In the genomic region with DNA sequence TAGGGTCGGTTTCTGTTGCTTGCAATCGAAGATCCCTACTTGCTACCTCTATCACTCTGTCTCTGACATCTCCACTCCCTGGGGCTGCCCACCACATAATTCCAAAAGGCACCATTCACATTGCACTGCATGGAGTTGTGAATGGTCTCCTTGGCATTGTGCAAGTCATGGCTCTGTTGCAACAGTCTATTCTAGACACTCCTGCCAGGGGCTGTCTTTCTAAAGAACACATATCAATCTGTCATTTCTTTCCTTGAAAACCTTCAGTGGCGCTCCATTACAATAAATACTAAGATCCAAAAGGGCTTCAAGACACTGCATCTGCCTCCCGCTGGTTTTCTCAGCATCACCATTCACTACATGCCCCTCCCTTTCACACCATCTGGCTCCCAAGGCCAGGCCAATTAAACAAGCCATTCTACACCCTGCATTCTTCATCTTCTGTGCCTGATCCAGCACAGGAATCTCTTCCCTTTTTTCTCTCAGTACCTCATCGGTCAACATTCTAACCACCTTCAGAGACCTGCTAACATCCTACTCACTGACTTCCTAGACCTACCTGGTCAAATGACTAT, we compare ENCODE assay signal across 21 cellular contexts. TPM values are rescaled to one million over a fixed set of nuclear protein-coding genes. Genes with fewer than 3 reads are reported as not detected.
DNase-seq lines count a peak whose midpoint lies in the region; ATAC-seq, FAIRE-seq and TF ChIP-seq lines count a peak whose summit lies in the region.
"Had no signal": no experiment of that assay in that cellular context is flagged by ENCODE, and none has a peak within 500 bp of the region (broad histone marks: within the 10 kb centered on the region; RNA-seq: fewer than 3 reads in every experiment).

No MANE protein-coding gene starts in this region.

- POLR2A ChIA-PET in HepG2 (lab: Yijun Ruan, JAX) = no interaction called here

- intact Hi-C loops in HepG2 (cut with micrococcal nuclease; ENCODE audit: unreplicated experiment) = no loop called here

- H3K4me3 ChIP-seq in HepG2 (replicated peaks in 1 of 3; ENCODE audit: insufficient read depth in 1 of 3, low read depth in 2 of 3, low read length in 3 of 3) = no peak overlapping the region
- H3K4me3 ChIP-seq: dorsolateral prefrontal cortex, ovary, PC-9, SK-N-MC had no signal

- H3K27me3 Mint-ChIP-seq in progenitor cell of endocrine pancreas = peaks cover 17% of the 10 kb centered on the region

- no peak for TF ChIP-seq RAD21 in HepG2 (CRISPR knock-in tag; IDR thresholded peaks at IDR 0.05)

- peaks cover 0 to 10% of the 10 kb centered on the region in 2 experiments; a peak in 2 of 5 replicates for H3K27me3 ChIP-seq in HepG2 (ENCODE audit: control insufficient read depth in 1 of 2, insufficient read depth in 2 of 2, low read length in 2 of 2)
- H3K27me3 ChIP-seq: ovary had no signal

- no peak overlapping the region for H2AFZ ChIP-seq in HepG2 (ENCODE audit: low read length)
- H2AFZ ChIP-seq: PC-9 had no signal

- no peak for TF ChIP-seq POLR2A in HepG2 (IDR thresholded peaks at IDR 0.05; ENCODE audit: insufficient read depth in 1 of 2, low read depth in 2 of 2, low read length in 2 of 2)

- H3K4me1 ChIP-seq in HepG2 (ENCODE audit: insufficient read depth, low read length) = no peaks in the 10 kb centered on the region

- no peak overlapping the region for H3K27ac Mint-ChIP-seq in progenitor cell of endocrine pancreas
- H3K27ac Mint-ChIP-seq: T-helper 2 cell treated with Interferon-gamma antibody and Interleukin-4, amounts not matched to agents 5 μg/mL and 100 μg/mL, for 36 hours had no signal

- DNase-seq in ELF-1 (ENCODE audit: low read depth, low spot score) (peak; percentile 65), NCI-H2171 (lab: John Stamatoyannopoulos, UW) (peak; percentile 84), SIG-M5 (lab: John Stamatoyannopoulos, UW) (peak; percentile 29), HepG2 (ENCODE audit: low spot score) (no peak), hepatic stellate cell (ENCODE audit: low spot score) (no peak), SHP77 treated with DMSO at 0.1 percent for 48 hours (lab: John Stamatoyannopoulos, UW) (no peak), progenitor cell of endocrine pancreas (ENCODE audit: low spot score, unreplicated experiment) (no peak)
- DNase-seq: CD8-positive, alpha-beta memory T cell; dorsolateral prefrontal cortex; left ventricle myocardium superior; MM.1S; ovary; stimulated activated CD4-positive, alpha-beta T cell treated with anti-CD3 and anti-CD28 coated beads, Interleukin-4, amount 100 ng/mL, for 1 hour had no signal

- H3K27ac ChIP-seq in HepG2 (ENCODE audit: extremely low read length, insufficient read depth, low read length) = no peak overlapping the region
- H3K27ac ChIP-seq: dorsolateral prefrontal cortex, ovary, PC-9, SK-N-MC had no signal

- no peaks in the 10 kb centered on the region for H4K20me1 ChIP-seq in HepG2 (ENCODE audit: insufficient read depth, low read length)

- TF ChIP-seq EP300 in HepG2 (IDR thresholded peaks at IDR 0.05; ENCODE audit: low read depth in 2 of 2, low read length in 2 of 2) (no peak), HepG2 (CRISPR knock-in tag; IDR thresholded peaks at IDR 0.05; ENCODE audit: borderline replicate concordance) (no peak)

- no peaks in the 10 kb centered on the region for H3K9me3 ChIP-seq in HepG2 (ENCODE audit: low read length)
- H3K9me3 ChIP-seq: ovary had no signal

- H3K4me3 Mint-ChIP-seq in progenitor cell of endocrine pancreas (ENCODE audit: low read depth) = no peak overlapping the region
- H3K4me3 Mint-ChIP-seq: CD8-positive, alpha-beta memory T cell; T-helper 2 cell treated with Interferon-gamma antibody and Interleukin-4, amounts not matched to agents 5 μg/mL and 100 μg/mL, for 36 hours had no signal

- H3K4me2 ChIP-seq in HepG2 (ENCODE audit: low read depth, low read length) = no peak overlapping the region
- H3K4me2 ChIP-seq: PC-9 had no signal

- BruUV-seq in HepG2 (replicated peaks; lab: Mats Ljungman, UMichigan) = no TSS peak

- no peak for FAIRE-seq in HepG2 (lab: Jason Lieb, UNC)
- FAIRE-seq: bronchial epithelial cell, GM18507, H54 had no signal

- no peak overlapping the region for H3K9ac ChIP-seq in HepG2 (ENCODE audit: insufficient read depth, low read depth, low read length)

- TF ChIP-seq CTCF in HepG2 (CRISPR knock-in tag; IDR thresholded peaks at IDR 0.05) (no peak), progenitor cell of endocrine pancreas (IDR thresholded peaks at IDR 0.05; ENCODE audit: unreplicated experiment) (no peak)

- CTCF ChIA-PET in HepG2 (lab: Yijun Ruan, JAX; ENCODE audit: low intra/inter-chr PET ratio, low total read pairs) = no interaction called here

- no peaks in the 10 kb centered on the region for H3K79me2 ChIP-seq in HepG2 (ENCODE audit: insufficient read depth, low read length)

- no peaks in the 10 kb centered on the region for H3K4me1 Mint-ChIP-seq in progenitor cell of endocrine pancreas (ENCODE audit: low read depth)

- no peaks in the 10 kb centered on the region for H3K36me3 Mint-ChIP-seq in progenitor cell of endocrine pancreas (ENCODE audit: insufficient read depth)

- WGBS in HepG2 (ENCODE audit: low lambda C conversion rate) = 34% methylated on average over 5 of the region's 5 CpGs

- in situ Hi-C loops in HepG2 (cut with HindIII; ENCODE audit: extremely low pct_ligation_motif_present, low pct_unique_long_range_greater_than_20kb) = no loop called here

- no peaks in the 10 kb centered on the region for H3K36me3 ChIP-seq in HepG2 (replicated peaks in 1 of 2; ENCODE audit: control insufficient read depth in 1 of 2, insufficient read depth in 2 of 2, low read length in 2 of 2)
- H3K36me3 ChIP-seq: ovary had no signal

- peaks cover 8% of the 10 kb centered on the region for H3K9me3 Mint-ChIP-seq in progenitor cell of endocrine pancreas (ENCODE audit: low read depth)
- H3K9me3 Mint-ChIP-seq: CD8-positive, alpha-beta memory T cell; T-helper 2 cell treated with Interferon-gamma antibody and Interleukin-4, amounts not matched to agents 5 μg/mL and 100 μg/mL, for 36 hours had no signal

- ATAC-seq in HepG2 (no peak), HG03097 (IDR thresholded peaks at IDR 0.05; ENCODE audit: low FRiP score, unreplicated experiment) (no peak)
- ATAC-seq: activated CD4-positive, CD25-positive, alpha-beta regulatory T cell treated with anti-CD3 and anti-CD28 coated beads, Interleukin-2, amount 50 U/mL, for 24 hours; left ventricle myocardium superior had no signal

TF ChIP-seq in HepG2, 621 proteins besides CTCF, POLR2A, EP300 and RAD21 (continues in another document):
- TF ChIP-seq CEBPB (IDR thresholded peaks at IDR 0.05; ENCODE audit: borderline replicate concordance, low read depth, low read length) (peak; percentile 49; the same call in 1 of the 2 replicates), AFF4 (CRISPR knock-in tag; IDR thresholded peaks at IDR 0.05) (no peak)

RNA-seq across cellular contexts. Expression of gene TM9SF2, which starts 32.2 kb away (rescaled TPM):
- 74.2 and 123 TPM in 2 replicates for total RNA-seq in HepG2 (2016; rRNA removed; fragmentation: Illumina TruSeq; extraction: Trizol)
- total RNA-seq in HepG2 (2016; cell fraction: cytosol; rRNA removed; fragmentation: Illumina TruSeq; extraction: Trizol; ENCODE audit: low read depth) = 7.8 and 10.3 TPM in 2 replicates
- 66.7 and 127 TPM in 2 replicates for total RNA-seq in HepG2 (2016; cell fraction: insoluble cytoplasmic fraction; rRNA removed; fragmentation: Illumina TruSeq; extraction: Trizol)
- total RNA-seq in HepG2 (2016; cell fraction: membrane; rRNA removed; fragmentation: Illumina TruSeq; extraction: Trizol) = 20.6 and 26.5 TPM in 2 replicates
- 119 and 147 TPM in 2 replicates for total RNA-seq in HepG2 (2016; cell fraction: nucleus; rRNA removed; fragmentation: Illumina TruSeq; extraction: Trizol)
- 80.5 and 94.1 TPM in 2 replicates for polyA plus RNA-seq in HepG2 (2011; rRNA removed)
- 48.2 and 89.3 TPM in 2 replicates for polyA plus RNA-seq in HepG2 (2011; cell fraction: cytosol; rRNA removed)
- 21.5 and 29.4 TPM in 2 replicates for polyA plus RNA-seq in HepG2 (2011; cell fraction: nucleus; rRNA removed)
- 98.2 and 106 TPM in 2 replicates for polyA plus RNA-seq in HepG2 (2012)
- polyA plus RNA-seq in HepG2 (2016; cell fraction: cytosol; fragmentation: Illumina TruSeq; extraction: Trizol; ENCODE audit: low read depth) = 5.2 and 6.0 TPM in 2 replicates
- 56.6 and 59.1 TPM in 2 replicates for polyA plus RNA-seq in HepG2 (2016; cell fraction: insoluble cytoplasmic fraction; fragmentation: Illumina TruSeq; extraction: Trizol; ENCODE audit: low read depth)
- 12.1 and 14.1 TPM in 2 replicates for polyA plus RNA-seq in HepG2 (2016; cell fraction: membrane; fragmentation: Illumina TruSeq; extraction: Trizol; ENCODE audit: low read depth)
- polyA plus RNA-seq in HepG2 (2016; cell fraction: nucleus; fragmentation: Illumina TruSeq; extraction: Trizol; ENCODE audit: insufficient read depth, low read depth) = 114 and 122 TPM in 2 replicates
- 60.8 and 81.5 TPM in 2 replicates for polyA minus RNA-seq in HepG2 (2011; rRNA and poly(A)+ RNA removed; ENCODE audit: low replicate concordance)
- 134 and 137 TPM in 2 replicates for polyA minus RNA-seq in HepG2 (2011; cell fraction: cytosol; rRNA and poly(A)+ RNA removed)
- polyA minus RNA-seq in HepG2 (2011; cell fraction: nucleus; rRNA and poly(A)+ RNA removed) = 65.5 and 71.9 TPM in 2 replicates
- total RNA-seq in progenitor cell of endocrine pancreas = 109 and 112 TPM in 2 replicates

Comparison
In these comparisons a context has a peak if more than half of its experiments do, and no peak if none do; other contexts are left out.
1. DNase-seq: peak in ELF-1 (single experiment), NCI-H2171 (single experiment) and SIG-M5 (single experiment); none in HepG2 (single experiment), hepatic stellate cell (single experiment), SHP77 treated with DMSO at 0.1 percent for 48 hours (single experiment) and progenitor cell of endocrine pancreas (single experiment).